16 cellular contexts compared by ENCODE assay signal in the genomic region with DNA sequence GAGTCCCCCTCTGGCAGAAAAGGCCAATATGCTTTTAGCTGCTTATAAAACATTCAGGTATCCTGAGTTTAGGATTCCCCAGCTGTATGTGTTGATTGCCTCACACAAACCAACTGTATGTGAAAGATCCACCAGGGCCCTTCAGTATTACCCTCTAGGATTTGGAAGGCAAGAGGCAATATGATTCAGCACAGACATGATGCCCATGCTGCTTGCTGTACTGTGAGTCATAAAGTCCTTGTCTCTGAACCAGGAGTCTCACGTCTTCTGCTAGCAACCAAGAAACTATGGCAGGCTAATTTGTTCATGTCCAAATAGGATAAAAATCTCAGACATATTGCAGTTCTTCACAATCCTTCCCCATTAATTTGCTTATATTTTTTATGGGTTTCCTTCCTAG.
"Had no signal": no experiment of that assay in that cellular context is flagged by ENCODE, and none has a peak within 500 bp of the region (broad histone marks: within the 10 kb centered on the region; RNA-seq: fewer than 3 reads in every experiment).

No MANE protein-coding gene starts in this region.

- H3K27me3 ChIP-seq: colonic mucosa, neutrophil, stomach, thyroid gland had no signal

- DNase-seq: activated CD4-positive, alpha-beta memory T cell treated with anti-CD3 and anti-CD28 coated beads for 36 hours; activated CD4-positive, alpha-beta T cell treated with anti-CD3 and anti-CD28 coated beads for 1 hour; activated effector memory CD4-positive, alpha-beta T cell treated with anti-CD3 and anti-CD28 coated beads, Interleukin-2, amount 50 U/mL, for 16 hours; activated T-cell treated with anti-CD3 and anti-CD28 coated beads, Interleukin-2, amount 50 U/mL, for 4 hours; anterior cingulate cortex; caudate nucleus; colonic mucosa; mucosa of descending colon; naive thymus-derived CD8-positive, alpha-beta T cell; posterior cingulate gyrus; stomach; thyroid gland had no signal

- H3K27ac ChIP-seq: colonic mucosa, neutrophil, stomach, thyroid gland had no signal

- H3K9me3 ChIP-seq: colonic mucosa, mucosa of descending colon, neutrophil, stomach, thyroid gland had no signal

- ATAC-seq: activated naive CD4-positive, alpha-beta T cell treated with anti-CD3 and anti-CD28 coated beads, Interleukin-2, amount 50 U/mL, for 72 hours; activated T-cell treated with anti-CD3 and anti-CD28 coated beads, Interleukin-2, amount 50 U/mL, for 4 hours; mucosa of descending colon; naive thymus-derived CD8-positive, alpha-beta T cell had no signal

- FAIRE-seq: endothelial cell of umbilical vein had no signal

- H3K4me1 ChIP-seq: colonic mucosa, stomach, thyroid gland had no signal

- H3K4me3 ChIP-seq: colonic mucosa, mucosa of descending colon, skin epidermis, stomach, thyroid gland had no signal

- H3K36me3 ChIP-seq: colonic mucosa, neutrophil, stomach, thyroid gland had no signal
